ENCODE assay signal across 9 cellular contexts in the genomic region with DNA sequence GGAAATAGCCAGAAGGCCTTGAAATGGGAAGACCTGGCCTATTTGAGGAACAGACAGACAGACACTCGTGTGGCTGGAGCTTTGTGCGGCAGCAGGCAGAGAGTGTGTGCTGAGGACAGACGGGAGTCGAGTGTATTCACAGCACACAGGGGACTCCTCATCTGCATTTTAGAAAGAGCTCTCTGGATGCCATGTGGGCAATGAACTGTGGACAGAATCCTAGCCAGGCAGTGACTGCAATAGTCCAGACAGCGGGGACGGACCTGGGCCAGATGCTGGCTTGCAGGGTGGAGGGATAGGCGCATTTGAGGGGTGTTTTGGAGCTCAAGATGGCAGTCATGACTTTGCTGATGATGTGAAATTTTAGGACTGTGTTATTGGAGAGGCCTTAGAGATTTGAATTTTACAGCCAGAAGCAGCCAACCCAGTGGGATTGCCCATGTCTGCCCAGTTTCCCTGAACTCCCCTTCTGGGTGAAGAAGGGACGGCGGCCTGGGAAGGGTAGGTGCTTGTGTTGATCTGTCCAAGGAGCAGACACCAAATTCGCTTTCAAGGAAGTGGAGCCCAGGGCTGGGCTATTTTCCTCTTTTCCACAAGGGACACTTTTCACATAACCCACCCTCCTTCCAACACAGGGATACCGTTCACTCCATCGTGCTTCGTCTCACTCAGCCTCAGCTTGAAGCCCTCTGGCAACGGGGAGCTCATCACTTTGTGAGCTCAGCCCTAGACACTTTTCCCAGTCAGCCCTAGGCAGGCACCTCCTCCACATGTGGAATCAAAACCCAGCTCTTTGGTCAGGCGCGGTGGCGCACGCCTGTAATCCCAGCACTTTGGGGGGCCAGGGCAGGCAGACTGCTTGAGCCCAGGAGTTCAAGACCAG. TPM values are rescaled to one million over a fixed set of nuclear protein-coding genes. Genes with fewer than 3 reads are reported as not detected.
A peak's percentile ranks its signal among the peaks of the same experiment; 100 is the strongest.
DNase-seq lines count a peak whose midpoint lies in the region; ATAC-seq and TF ChIP-seq lines count a peak whose summit lies in the region.
"Had no signal": no experiment of that assay in that cellular context is flagged by ENCODE, and none has a peak within 500 bp of the region (broad histone marks: within the 10 kb centered on the region; RNA-seq: fewer than 3 reads in every experiment).

No MANE protein-coding gene starts in this region.

- no peaks in the 10 kb centered on the region for H3K36me3 Mint-ChIP-seq in CD4-positive, alpha-beta memory T cell
- H3K36me3 Mint-ChIP-seq in nephron (ENCODE audit: low read depth) (no peaks in the 10 kb centered on the region), WTC11 (no peaks in the 10 kb centered on the region)
- H3K36me3 Mint-ChIP-seq: type B pancreatic cell had no signal

- peaks cover 4 to 18% (median 9%) of the 10 kb centered on the region in 4 donors for H3K4me1 Mint-ChIP-seq in CD4-positive, alpha-beta memory T cell
- peaks cover 18% of the 10 kb centered on the region for H3K4me1 Mint-ChIP-seq in nephron
- peaks cover 13% of the 10 kb centered on the region for H3K4me1 Mint-ChIP-seq in WTC11

- TF ChIP-seq CTCF in coronary artery (IDR thresholded peaks at IDR 0.05) (no peak), nephron (IDR thresholded peaks at IDR 0.05; ENCODE audit: unreplicated experiment in 3 of 3) (no peak), WTC11 (IDR thresholded peaks at IDR 0.05) (no peak)

- ATAC-seq in HG03565 (IDR thresholded peaks at IDR 0.05; ENCODE audit: unreplicated experiment) (no peak), WTC11 (no peak)

- no peak for DNase-seq in CD4-positive, alpha-beta memory T cell
- DNase-seq in NCI-H2029 treated with DMSO at 0.1 percent for 48 hours (lab: John Stamatoyannopoulos, UW) (peak; percentile 61), coronary artery (ENCODE audit: low spot score) (no peak), NCI-H2227 (lab: John Stamatoyannopoulos, UW; ENCODE audit: unreplicated experiment) (no peak), GM03348 (ENCODE audit: low spot score) (no peak), WTC11 (ENCODE audit: low spot score) (no peak)

- H3K27ac Mint-ChIP-seq in CD4-positive, alpha-beta memory T cell = peak overlapping the region in 2 of 7 donors; percentile 17 to 77
- peak overlapping the region; percentile 43 to 83 (median 57) for H3K27ac Mint-ChIP-seq in nephron
- no peak overlapping the region for H3K27ac Mint-ChIP-seq in WTC11

- H3K4me3 Mint-ChIP-seq in CD4-positive, alpha-beta memory T cell = peak overlapping the region in 5 of 8 donors; percentile 35 to 80 (median 67)
- no peak overlapping the region for H3K4me3 Mint-ChIP-seq in nephron
- H3K4me3 Mint-ChIP-seq in WTC11 = no peak overlapping the region

- CTCF ChIA-PET in CD4-positive, alpha-beta memory T cell (lab: Charles Lee; ENCODE audit: partially characterized antibody) = interaction anchor here (0.6 to 1.4 kb wide), 2 partner anchors 8 to 19 kb away, joined by 3 read pairs; no protein-coding TSS in a partner anchor
- CTCF ChIA-PET in WTC11 (lab: Charles Lee) = interaction anchor here (0.9 to 1.5 kb wide), 3 partner anchors 50 to 287 kb away, joined by 3 to 5 read pairs (median 3); no protein-coding TSS in a partner anchor

- peaks cover 8% of the 10 kb centered on the region for H3K4me1 ChIP-seq in CD4-positive, alpha-beta memory T cell (ENCODE audit: insufficient read depth, low read length)

- peaks cover 8 to 16% of the 10 kb centered on the region in 2 donors for H3K27me3 Mint-ChIP-seq in CD4-positive, alpha-beta memory T cell
- peaks cover 13% of the 10 kb centered on the region for H3K27me3 Mint-ChIP-seq in nephron (ENCODE audit: low read depth)
- no peaks in the 10 kb centered on the region for H3K27me3 Mint-ChIP-seq in WTC11 (ENCODE audit: low read depth)

- no peaks in the 10 kb centered on the region for H3K27me3 ChIP-seq in CD4-positive, alpha-beta memory T cell (ENCODE audit: insufficient read depth, low read length)

- H3K9me3 Mint-ChIP-seq in CD4-positive, alpha-beta memory T cell = no peaks in the 10 kb centered on the region
- H3K9me3 Mint-ChIP-seq in nephron (no peaks in the 10 kb centered on the region), WTC11 (no peaks in the 10 kb centered on the region)
- H3K9me3 Mint-ChIP-seq: type B pancreatic cell had no signal

- H3K36me3 ChIP-seq in CD4-positive, alpha-beta memory T cell (ENCODE audit: insufficient read depth, low read length) = no peaks in the 10 kb centered on the region

- H3K9me3 ChIP-seq in CD4-positive, alpha-beta memory T cell (ENCODE audit: control insufficient read depth in 1 of 2, low read length in 2 of 2) = no peaks in the 10 kb centered on the region

- H3K27ac ChIP-seq in CD4-positive, alpha-beta memory T cell (ENCODE audit: low read depth, low read length) = no peak overlapping the region
- peak overlapping the region; percentile 50 to 82 for H3K27ac ChIP-seq in coronary artery

- POLR2A ChIA-PET in CD4-positive, alpha-beta memory T cell (lab: Charles Lee; ENCODE audit: partially characterized antibody) = no interaction called here
- POLR2A ChIA-PET in WTC11 (lab: Charles Lee) = no interaction called here

- intact Hi-C loops in CD4-positive, alpha-beta memory T cell (cut with micrococcal nuclease) = no loop called here

- no peak overlapping the region for H3K4me3 ChIP-seq in CD4-positive, alpha-beta memory T cell (ENCODE audit: low read length in 2 of 2)
- peak overlapping the region; percentile 53 for H3K4me3 ChIP-seq in coronary artery

TF ChIP-seq in WTC11, 78 proteins besides CTCF, POLR2A, EP300 and RAD21:
- TF ChIP-seq, protein P1, sequence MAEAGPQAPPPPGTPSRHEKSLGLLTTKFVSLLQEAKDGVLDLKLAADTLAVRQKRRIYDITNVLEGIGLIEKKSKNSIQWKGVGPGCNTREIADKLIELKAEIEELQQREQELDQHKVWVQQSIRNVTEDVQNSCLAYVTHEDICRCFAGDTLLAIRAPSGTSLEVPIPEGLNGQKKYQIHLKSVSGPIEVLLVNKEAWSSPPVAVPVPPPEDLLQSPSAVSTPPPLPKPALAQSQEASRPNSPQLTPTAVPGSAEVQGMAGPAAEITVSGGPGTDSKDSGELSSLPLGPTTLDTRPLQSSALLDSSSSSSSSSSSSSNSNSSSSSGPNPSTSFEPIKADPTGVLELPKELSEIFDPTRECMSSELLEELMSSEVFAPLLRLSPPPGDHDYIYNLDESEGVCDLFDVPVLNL (CRISPR knock-in tag; IDR thresholded peaks at IDR 0.05; ENCODE audit: borderline replicate concordance, low read depth) = no peak
- no peak for TF ChIP-seq ZNF138 (CRISPR knock-in tag; conservative IDR thresholded peaks at IDR 0.05)
- TF ChIP-seq ZNF396 (CRISPR knock-in tag; IDR thresholded peaks at IDR 0.05; ENCODE audit: borderline replicate concordance) = no peak
- no peak for TF ChIP-seq RELA (CRISPR knock-in tag; IDR thresholded peaks at IDR 0.05; ENCODE audit: borderline replicate concordance)
- no peak for TF ChIP-seq CBFB (CRISPR knock-in tag; IDR thresholded peaks at IDR 0.05; ENCODE audit: low read depth)
- TF ChIP-seq, protein P2, sequence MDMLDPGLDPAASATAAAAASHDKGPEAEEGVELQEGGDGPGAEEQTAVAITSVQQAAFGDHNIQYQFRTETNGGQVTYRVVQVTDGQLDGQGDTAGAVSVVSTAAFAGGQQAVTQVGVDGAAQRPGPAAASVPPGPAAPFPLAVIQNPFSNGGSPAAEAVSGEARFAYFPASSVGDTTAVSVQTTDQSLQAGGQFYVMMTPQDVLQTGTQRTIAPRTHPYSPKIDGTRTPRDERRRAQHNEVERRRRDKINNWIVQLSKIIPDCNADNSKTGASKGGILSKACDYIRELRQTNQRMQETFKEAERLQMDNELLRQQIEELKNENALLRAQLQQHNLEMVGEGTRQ (CRISPR knock-in tag; IDR thresholded peaks at IDR 0.05) = no peak
- no peak for TF ChIP-seq CREM (CRISPR knock-in tag; IDR thresholded peaks at IDR 0.05)
- TF ChIP-seq, protein P3, sequence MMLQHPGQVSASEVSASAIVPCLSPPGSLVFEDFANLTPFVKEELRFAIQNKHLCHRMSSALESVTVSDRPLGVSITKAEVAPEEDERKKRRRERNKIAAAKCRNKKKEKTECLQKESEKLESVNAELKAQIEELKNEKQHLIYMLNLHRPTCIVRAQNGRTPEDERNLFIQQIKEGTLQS (CRISPR knock-in tag; conservative IDR thresholded peaks at IDR 0.05) = no peak
- no peak for TF ChIP-seq ETV6 (CRISPR knock-in tag; IDR thresholded peaks at IDR 0.05)
- TF ChIP-seq SMAD3 (CRISPR knock-in tag; IDR thresholded peaks at IDR 0.05; ENCODE audit: borderline replicate concordance) = no peak
- TF ChIP-seq FOXJ3 (CRISPR knock-in tag; IDR thresholded peaks at IDR 0.05; ENCODE audit: borderline replicate concordance) = no peak
- TF ChIP-seq, protein P4, sequence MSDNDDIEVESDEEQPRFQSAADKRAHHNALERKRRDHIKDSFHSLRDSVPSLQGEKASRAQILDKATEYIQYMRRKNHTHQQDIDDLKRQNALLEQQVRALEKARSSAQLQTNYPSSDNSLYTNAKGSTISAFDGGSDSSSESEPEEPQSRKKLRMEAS (CRISPR knock-in tag; IDR thresholded peaks at IDR 0.05) = no peak

RNA-seq across cellular contexts. Expression of a gene that starts 43.8 kb away (rescaled TPM):
- total RNA-seq in CD4-positive, alpha-beta memory T cell = 1 to 10 TPM; 1.3 to 1.6 TPM
- 1 to 10 TPM; 2.0 to 2.3 TPM for polyA plus RNA-seq in CD4-positive, alpha-beta memory T cell
- 15.1 to 20.7 TPM (median 16.6 TPM) in 3 replicates for total RNA-seq in WTC11 (2021)

RNA-seq across cellular contexts. Expression of a gene that starts 50.9 kb away (rescaled TPM):
- total RNA-seq in CD4-positive, alpha-beta memory T cell = not detected
- not detected for polyA plus RNA-seq in CD4-positive, alpha-beta memory T cell
- not detected in 3 replicates for total RNA-seq in WTC11 (2021)

Comparison
In these comparisons a context has a peak if more than half of its experiments do, and no peak if none do; other contexts are left out.
1. H3K4me3 Mint-ChIP-seq: peak in CD4-positive, alpha-beta memory T cell (5 of 8); none in nephron (0 of 3) and WTC11 (single experiment).